8 cellular contexts compared by ENCODE assay signal in genomic region chr19:39409207-39409885, GRCh38. TPM values are rescaled to one million over a fixed set of nuclear protein-coding genes. Genes with fewer than 3 reads are reported as not detected.
DNase-seq lines count a peak whose midpoint lies in the region; ATAC-seq and TF ChIP-seq lines count a peak whose summit lies in the region.

No MANE protein-coding gene starts in this region.

- in situ Hi-C loops in Panc1 (cut with HindIII; ENCODE audit: low pct_unique_long_range_greater_than_20kb, low sequenced_read_pairs), result no loop called here

- H3K4me3 Mint-ChIP-seq in CD4-positive, CD25-positive, alpha-beta regulatory T cell, result peak overlapping the region; percentile 95 to 99 (median 98)

- POLR2A ChIA-PET in Panc1 (lab: Charles Lee), result interaction anchor here (0.5 to 15.7 kb wide), 20 partner anchors 9 to 650 kb away, joined by 3 to 524 read pairs (median 7); partner anchors contain the start of genes DYRK1B, MED29, PAF1 and RPS16

- H3K27ac ChIP-seq in CD4-positive, CD25-positive, alpha-beta regulatory T cell (ENCODE audit: insufficient read depth, low read length, poor library complexity, severe bottlenecking), result peak overlapping the region; percentile 100
- H3K27ac ChIP-seq in HUES6 (ENCODE audit: low read depth, low read length) (peak overlapping the region; percentile 94), Panc1 (ENCODE audit: low read length) (peak overlapping the region; percentile 92), temporal lobe (ENCODE audit: low read depth, low read length) (peak overlapping the region; percentile 74)

- intact Hi-C loops in Panc1 (cut with micrococcal nuclease; ENCODE audit: unreplicated experiment), result no loop called here

- peak overlapping the region; percentile 99 to 100 (median 100) for H3K27ac Mint-ChIP-seq in CD4-positive, CD25-positive, alpha-beta regulatory T cell

- peak overlapping the region; percentile 91 for H3K9ac ChIP-seq in HUES6 (ENCODE audit: low read length)

- CTCF ChIA-PET in Panc1 (lab: Charles Lee), result interaction anchor here (0.6 to 4.6 kb wide), 7 partner anchors 12 to 383 kb away, joined by 3 to 144 read pairs (median 4); no protein-coding TSS in a partner anchor

- peaks cover 27% of the 10 kb centered on the region for H3K27me3 Mint-ChIP-seq in CD4-positive, CD25-positive, alpha-beta regulatory T cell

- peaks cover 72% of the 10 kb centered on the region for H3K4me1 ChIP-seq in CD4-positive, CD25-positive, alpha-beta regulatory T cell (ENCODE audit: control insufficient read depth, insufficient read depth, low read length, poor library complexity, severe bottlenecking)
- peaks cover 47% of the 10 kb centered on the region for H3K4me1 ChIP-seq in HUES6 (ENCODE audit: control insufficient read depth, insufficient read depth, low read length)
- H3K4me1 ChIP-seq in Panc1 (ENCODE audit: control insufficient read depth, insufficient read depth, low read length), result peaks cover 58% of the 10 kb centered on the region
- peaks cover 37% of the 10 kb centered on the region for H3K4me1 ChIP-seq in neuron (ENCODE audit: insufficient read depth, low read length)

- H3K9me3 Mint-ChIP-seq in CD4-positive, CD25-positive, alpha-beta regulatory T cell, result peaks cover 0 to 11% (median 0%) of the 10 kb centered on the region in 7 donors

- H3K27me3 ChIP-seq in CD4-positive, CD25-positive, alpha-beta regulatory T cell (ENCODE audit: control insufficient read depth, insufficient read depth, low read length), result no peaks in the 10 kb centered on the region
- H3K27me3 ChIP-seq in HUES6 (ENCODE audit: control insufficient read depth, insufficient read depth, low read length) (no peaks in the 10 kb centered on the region), Panc1 (ENCODE audit: control insufficient read depth, insufficient read depth, low read length) (no peaks in the 10 kb centered on the region), neuron (ENCODE audit: insufficient read depth, low read length) (no peaks in the 10 kb centered on the region)

- ATAC-seq in CD4-positive, CD25-positive, alpha-beta regulatory T cell (ENCODE audit: low read depth in 2 of 2), result no peak
- ATAC-seq in Panc1, result peak; percentile 14
- ATAC-seq in GM21529 (IDR thresholded peaks at IDR 0.05; ENCODE audit: unreplicated experiment), result no peak

- peaks cover 4 to 56% (median 40%) of the 10 kb centered on the region in 4 donors for H3K4me1 Mint-ChIP-seq in CD4-positive, CD25-positive, alpha-beta regulatory T cell

- peaks cover 26% of the 10 kb centered on the region for H3K36me3 Mint-ChIP-seq in CD4-positive, CD25-positive, alpha-beta regulatory T cell

- H3K9me3 ChIP-seq in CD4-positive, CD25-positive, alpha-beta regulatory T cell (ENCODE audit: control insufficient read depth in 2 of 2, low read length in 2 of 2), result no peaks in the 10 kb centered on the region
- H3K9me3 ChIP-seq in HUES6 (ENCODE audit: control insufficient read depth, insufficient read depth, low read depth, low read length) (no peaks in the 10 kb centered on the region), Panc1 (ENCODE audit: control insufficient read depth, insufficient read depth, low read depth, low read length) (no peaks in the 10 kb centered on the region), neuron (ENCODE audit: low read length) (no peaks in the 10 kb centered on the region)

- TF ChIP-seq CTCF in Panc1 (IDR thresholded peaks at IDR 0.05) (no peak), foreskin fibroblast (IDR thresholded peaks at IDR 0.05; ENCODE audit: low read depth, low read length) (no peak)

- H3K36me3 ChIP-seq in CD4-positive, CD25-positive, alpha-beta regulatory T cell (ENCODE audit: control insufficient read depth, insufficient read depth, low read length), result peaks cover 19% of the 10 kb centered on the region
- H3K36me3 ChIP-seq in HUES6 (ENCODE audit: control insufficient read depth, insufficient read depth, low read length) (no peaks in the 10 kb centered on the region), Panc1 (ENCODE audit: control insufficient read depth, insufficient read depth, low read length) (peaks cover 7% of the 10 kb centered on the region), neuron (ENCODE audit: insufficient read depth, low read length) (no peaks in the 10 kb centered on the region)

- peak; percentile 85 to 91 (median 86) for DNase-seq in CD4-positive, CD25-positive, alpha-beta regulatory T cell
- DNase-seq in Panc1 (ENCODE audit: low read depth, low spot score) (peak; percentile 100), foreskin fibroblast (peak; percentile 82 to 94)
- DNase-seq in activated gamma-delta T cell treated with anti-CD3 and anti-CD28 coated beads, Interleukin-2, amount 50 U/mL, for 16 hours (ENCODE audit: low read depth), result peak; percentile 64

- no peak overlapping the region for H2AFZ ChIP-seq in neuron (ENCODE audit: low read depth, low read length)

- H3K4me3 ChIP-seq in CD4-positive, CD25-positive, alpha-beta regulatory T cell (ENCODE audit: low read depth, low read length), result peak overlapping the region; percentile 97
- peak overlapping the region; percentile 94 for H3K4me3 ChIP-seq in HUES6 (ENCODE audit: low read depth, low read length)
- peak overlapping the region; percentile 42 to 55 for H3K4me3 ChIP-seq in Panc1 (ENCODE audit: low read depth in 2 of 2, low read length in 2 of 2)
- peak overlapping the region; percentile 73 to 95 for H3K4me3 ChIP-seq in foreskin fibroblast (ENCODE audit: low read depth in 1 of 2, low read length in 2 of 2)
- peak overlapping the region; percentile 19 for H3K4me3 ChIP-seq in neuron (ENCODE audit: low read length)

- BruUV-seq in Panc1 (replicated peaks; lab: Mats Ljungman, UMichigan), result no TSS peak

RNA-seq across cellular contexts. Expression of gene ZFP36, which starts 2.7 kb away (rescaled TPM):
- total RNA-seq in CD4-positive, CD25-positive, alpha-beta regulatory T cell, result 1,400 TPM
- polyA plus RNA-seq in CD4-positive, CD25-positive, alpha-beta regulatory T cell, result 100 to 1,000 TPM in 3 of 4 donors, 10 to 100 TPM in 1; 89.8 to 134 (median 109) TPM
- total RNA-seq in Panc1 (2021; ENCODE audit: unreplicated experiment) (414 TPM), temporal lobe (2.0 TPM)
- polyA plus RNA-seq in Panc1 (2012; ENCODE audit: insufficient read length), result 369 TPM

RNA-seq across cellular contexts. Expression of gene PLEKHG2, which starts 3.1 kb away (rescaled TPM):
- 209 TPM for total RNA-seq in CD4-positive, CD25-positive, alpha-beta regulatory T cell
- polyA plus RNA-seq in CD4-positive, CD25-positive, alpha-beta regulatory T cell, result 1 to 10 TPM; 1.3 to 3.9 (median 3.1) TPM
- total RNA-seq in Panc1 (2021; ENCODE audit: unreplicated experiment), result 1,988 TPM
- 2,032 TPM for polyA plus RNA-seq in Panc1 (2012; ENCODE audit: insufficient read length)
- total RNA-seq in temporal lobe, result 20.2 TPM

RNA-seq across cellular contexts. Expression of gene MED29, which starts 18.2 kb away (rescaled TPM):
- 65.6 TPM for total RNA-seq in CD4-positive, CD25-positive, alpha-beta regulatory T cell
- 10 to 100 TPM; 53.6 to 61.4 (median 57.9) TPM for polyA plus RNA-seq in CD4-positive, CD25-positive, alpha-beta regulatory T cell
- total RNA-seq in Panc1 (2021; ENCODE audit: unreplicated experiment) (739 TPM), temporal lobe (16.2 TPM)
- polyA plus RNA-seq in Panc1 (2012; ENCODE audit: insufficient read length), result 764 TPM

RNA-seq across cellular contexts. Expression of gene PAF1, which starts 18.4 kb away (rescaled TPM):
- total RNA-seq in CD4-positive, CD25-positive, alpha-beta regulatory T cell, result 138 TPM
- 10 to 100 TPM; 35.0 to 46.7 (median 39.0) TPM for polyA plus RNA-seq in CD4-positive, CD25-positive, alpha-beta regulatory T cell
- total RNA-seq in Panc1 (2021; ENCODE audit: unreplicated experiment) (901 TPM), temporal lobe (21.6 TPM)
- polyA plus RNA-seq in Panc1 (2012; ENCODE audit: insufficient read length), result 1,335 TPM

RNA-seq across cellular contexts. Expression of gene RPS16, which starts 26.4 kb away (rescaled TPM):
- total RNA-seq in CD4-positive, CD25-positive, alpha-beta regulatory T cell, result 2,708 TPM
- polyA plus RNA-seq in CD4-positive, CD25-positive, alpha-beta regulatory T cell, result 1,000 to 10,000 TPM; 1,440 to 2,367 (median 1,925) TPM
- total RNA-seq in Panc1 (2021; ENCODE audit: unreplicated experiment) (27,832 TPM), temporal lobe (57.5 TPM)
- polyA plus RNA-seq in Panc1 (2012; ENCODE audit: insufficient read length), result 38,578 TPM

Comparison
In these comparisons a context has a peak if more than half of its experiments do, and no peak if none do; other contexts are left out.
1. H3K4me3 ChIP-seq: peak in every context shown above with its lines; median percentile 97 in CD4-positive, CD25-positive, alpha-beta regulatory T cell; 94 in HUES6; 84 in foreskin fibroblast; 48 in Panc1; 19 in neuron.
2. RNA of gene ZFP36, which starts 2.7 kb away (total RNA-seq): 1,400 TPM in CD4-positive, CD25-positive, alpha-beta regulatory T cell (single experiment) and 414 TPM in Panc1 (single experiment); 2.0 TPM in temporal lobe (single experiment); every median in the first group is over 100 times any median in the second.
3. RNA of gene MED29, which starts 18.2 kb away (total RNA-seq): 739 TPM in Panc1 (single experiment); 65.6 TPM in CD4-positive, CD25-positive, alpha-beta regulatory T cell (single experiment) and 16.2 TPM in temporal lobe (single experiment); every median in the first group is over 10 times any median in the second.
4. Peak in every context shown above with its lines, with median percentiles within 50 percentile points of each other: DNase-seq and H3K27ac ChIP-seq.